ENCODE assay signal across 11 cellular contexts in genomic region chr1:6179564-6180175, GRCh38. TPM values are rescaled to one million over a fixed set of nuclear protein-coding genes. Genes with fewer than 3 reads are reported as not detected.
DNase-seq lines count a peak whose midpoint lies in the region; ATAC-seq and TF ChIP-seq lines count a peak whose summit lies in the region.
"Had no signal": no experiment of that assay in that cellular context is flagged by ENCODE, and none has a peak within 500 bp of the region (broad histone marks: within the 10 kb centered on the region; RNA-seq: fewer than 3 reads in every experiment).

No MANE protein-coding gene starts in this region.

- TF ChIP-seq CTCF in heart left ventricle (IDR thresholded peaks at IDR 0.05) = no peak
- no peak for TF ChIP-seq CTCF in VCaP (conservative IDR thresholded peaks at IDR 0.05)
- no peak for TF ChIP-seq CTCF in upper lobe of left lung (IDR thresholded peaks at IDR 0.05)

- H3K27me3 ChIP-seq in heart left ventricle (peaks cover 17 to 52% (median 34%) of the 10 kb centered on the region in 9 donors), upper lobe of left lung (peaks cover 0 to 35% (median 21%) of the 10 kb centered on the region in 4 donors)

- TF ChIP-seq EP300 in upper lobe of left lung (IDR thresholded peaks at IDR 0.05) = no peak

- H3K9me3 ChIP-seq in heart left ventricle = no peaks in the 10 kb centered on the region
- no peaks in the 10 kb centered on the region for H3K9me3 ChIP-seq in upper lobe of left lung
- H3K9me3 ChIP-seq: BLaER1 had no signal

- WGBS in heart left ventricle, 4 donors = 0 to 1% (median 1%) methylated on average over 13 to 92 of the region's 92 CpGs; no CpG with 5 or more reads in 1 of the 4 donors
- WGBS in upper lobe of left lung, 2 donors = no CpG with 5 or more reads among the region's 92 CpGs

- intact Hi-C loops in heart left ventricle (cut with DNase I) = loop anchor here in 5 of 10 donors (5.0 to 10.0 kb wide), 5 partner anchors 122 to 142 kb away; partner anchors contain the start of gene KCNAB2 (in 1 of the 5)
- intact Hi-C loops in left cardiac atrium (cut with DNase I) = loop anchor here in 1 of 2 donors (10.0 kb wide), 1 partner anchor 125 kb away; no protein-coding TSS in a partner anchor

- peaks cover 5 to 30% (median 14%) of the 10 kb centered on the region in 12 donors for H3K4me1 ChIP-seq in heart left ventricle
- H3K4me1 ChIP-seq in upper lobe of left lung = peaks cover 15 to 36% (median 18%) of the 10 kb centered on the region in 4 donors

- TF ChIP-seq POLR2A in heart left ventricle (IDR thresholded peaks at IDR 0.05) (no peak), upper lobe of left lung (IDR thresholded peaks at IDR 0.05) (no peak)

- H3K36me3 ChIP-seq in heart left ventricle (peaks cover 0 to 5% (median 0%) of the 10 kb centered on the region in 9 donors), upper lobe of left lung (peaks cover 0 to 4% (median 2%) of the 10 kb centered on the region in 4 donors)

- DNase-seq in heart left ventricle (no peak), left cardiac atrium (no peak), iPS-NIHi7 (ENCODE audit: extremely low spot score) (peak; percentile 24), upper lobe of left lung (peak in 1 of 2 donors; percentile 77), NCI-H748 treated with DMSO at 0.1 percent for 48 hours (lab: John Stamatoyannopoulos, UW) (no peak)
- DNase-seq: activated naive CD4-positive, alpha-beta T cell treated with anti-CD3 and anti-CD28 coated beads, Interleukin-2, amount 10 ng/mL, durations not matched to agents 7 days and 5 days; Kasumi-1 had no signal

- H3K4me3 ChIP-seq in heart left ventricle = peak overlapping the region in 9 of 12 donors; percentile 17 to 44 (median 36)
- peak overlapping the region in 3 of 4 donors; percentile 21 to 33 (median 29) for H3K4me3 ChIP-seq in upper lobe of left lung

- ATAC-seq in heart left ventricle (no peak), left cardiac atrium (no peak), upper lobe of left lung (ENCODE audit: low FRiP score in 2 of 2) (no peak), GM21515 (IDR thresholded peaks at IDR 0.05; ENCODE audit: unreplicated experiment) (no peak), HG02623 (IDR thresholded peaks at IDR 0.05; ENCODE audit: unreplicated experiment) (no peak)

- H3K27ac ChIP-seq in heart left ventricle (no peak overlapping the region), VCaP (peak overlapping the region; percentile 43; the same call in 1 of the 2 replicates), upper lobe of left lung (no peak overlapping the region)
- H3K27ac ChIP-seq: BLaER1 had no signal

RNA-seq across cellular contexts. Expression of gene CHD5, which starts 0.5 kb away (rescaled TPM):
- total RNA-seq in heart left ventricle = 1 to 10 TPM in 1 of 9 donors, under 1 TPM in 6, not detected in 2; 0.07 to 1.3 (median 0.32) TPM
- under 1 TPM; 0.07 to 0.08 TPM for polyA plus RNA-seq in heart left ventricle
- total RNA-seq in left cardiac atrium = under 1 TPM; 0.12 to 0.39 TPM
- total RNA-seq in upper lobe of left lung = 1 to 10 TPM in 2 of 6 donors, under 1 TPM in 4; 0.14 to 1.3 (median 0.25) TPM

RNA-seq across cellular contexts. Expression of gene RPL22, which starts 19.7 kb away (rescaled TPM):
- 100 to 1,000 TPM in 7 of 9 donors, 10 to 100 TPM in 2; 63.6 to 343 (median 241) TPM for total RNA-seq in heart left ventricle
- 100 to 1,000 TPM; 198 to 353 TPM for polyA plus RNA-seq in heart left ventricle
- 100 to 1,000 TPM; 264 to 275 TPM for total RNA-seq in left cardiac atrium
- total RNA-seq in upper lobe of left lung = 100 to 1,000 TPM in 5 of 6 donors, 10 to 100 TPM in 1; 88.2 to 288 (median 180) TPM

RNA-seq across cellular contexts. Expression of gene RNF207, which starts 26.2 kb away (rescaled TPM):
- total RNA-seq in heart left ventricle = 100 to 1,000 TPM in 1 of 9 donors, 10 to 100 TPM in 8; 27.0 to 126 (median 58.2) TPM
- 10 to 100 TPM; 10.6 to 88.6 TPM for polyA plus RNA-seq in heart left ventricle
- 10 to 100 TPM; 35.8 to 38.3 TPM for total RNA-seq in left cardiac atrium
- total RNA-seq in upper lobe of left lung = 10 to 100 TPM in 5 of 6 donors, 1 to 10 TPM in 1; 9.8 to 85.9 (median 18.3) TPM

RNA-seq across cellular contexts. Expression of gene ICMT, which starts 56.1 kb away (rescaled TPM):
- 100 to 1,000 TPM in 2 of 9 donors, 10 to 100 TPM in 7; 48.7 to 102 (median 64.1) TPM for total RNA-seq in heart left ventricle
- 10 to 100 TPM; 26.8 to 61.6 TPM for polyA plus RNA-seq in heart left ventricle
- total RNA-seq in left cardiac atrium = 10 to 100 TPM; 56.9 to 61.1 TPM
- total RNA-seq in upper lobe of left lung = 10 to 100 TPM; 23.0 to 66.7 (median 52.2) TPM
